2 cellular contexts compared by ENCODE assay signal in genomic region chr5:153542536-153542935, GRCh38.
TF ChIP-seq lines count a peak whose summit lies in the region.

No MANE protein-coding gene starts in this region.

TF ChIP-seq in SK-N-SH treated with all-trans-retinoic acid at 6 μM for 48 hours, 23 proteins besides CTCF, POLR2A, EP300 and RAD21 (continued from another document):
- TF ChIP-seq, protein P1, sequence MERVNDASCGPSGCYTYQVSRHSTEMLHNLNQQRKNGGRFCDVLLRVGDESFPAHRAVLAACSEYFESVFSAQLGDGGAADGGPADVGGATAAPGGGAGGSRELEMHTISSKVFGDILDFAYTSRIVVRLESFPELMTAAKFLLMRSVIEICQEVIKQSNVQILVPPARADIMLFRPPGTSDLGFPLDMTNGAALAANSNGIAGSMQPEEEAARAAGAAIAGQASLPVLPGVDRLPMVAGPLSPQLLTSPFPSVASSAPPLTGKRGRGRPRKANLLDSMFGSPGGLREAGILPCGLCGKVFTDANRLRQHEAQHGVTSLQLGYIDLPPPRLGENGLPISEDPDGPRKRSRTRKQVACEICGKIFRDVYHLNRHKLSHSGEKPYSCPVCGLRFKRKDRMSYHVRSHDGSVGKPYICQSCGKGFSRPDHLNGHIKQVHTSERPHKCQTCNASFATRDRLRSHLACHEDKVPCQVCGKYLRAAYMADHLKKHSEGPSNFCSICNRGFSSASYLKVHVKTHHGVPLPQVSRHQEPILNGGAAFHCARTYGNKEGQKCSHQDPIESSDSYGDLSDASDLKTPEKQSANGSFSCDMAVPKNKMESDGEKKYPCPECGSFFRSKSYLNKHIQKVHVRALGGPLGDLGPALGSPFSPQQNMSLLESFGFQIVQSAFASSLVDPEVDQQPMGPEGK (CRISPR knock-in tag; IDR thresholded peaks at IDR 0.05; ENCODE audit: borderline replicate concordance) = no peak
- no peak for TF ChIP-seq CREB5 (CRISPR knock-in tag; IDR thresholded peaks at IDR 0.05; ENCODE audit: low read depth)
- no peak for TF ChIP-seq PPARA (CRISPR knock-in tag; IDR thresholded peaks at IDR 0.05; ENCODE audit: borderline replicate concordance)
TF ChIP-seq in SK-N-SH treated with all-trans-retinoic acid at 6 μM for 48 hours: peak in this region for 0.

TF ChIP-seq in SK-N-SH, 30 proteins besides CTCF, POLR2A, EP300 and RAD21 (continued from another document):
- TF ChIP-seq NFIC (IDR thresholded peaks at IDR 0.05; ENCODE audit: borderline replicate concordance) (no peak), TEAD4 (IDR thresholded peaks at IDR 0.05; ENCODE audit: borderline replicate concordance, insufficient read depth) (no peak), ELF1 (IDR thresholded peaks at IDR 0.05) (no peak), MXI1 (IDR thresholded peaks at IDR 0.05; ENCODE audit: low read depth, low read length) (no peak), TAF1 (IDR thresholded peaks at IDR 0.05; ENCODE audit: borderline replicate concordance, low read depth, low read length) (no peak)
- TF ChIP-seq, protein P2, sequence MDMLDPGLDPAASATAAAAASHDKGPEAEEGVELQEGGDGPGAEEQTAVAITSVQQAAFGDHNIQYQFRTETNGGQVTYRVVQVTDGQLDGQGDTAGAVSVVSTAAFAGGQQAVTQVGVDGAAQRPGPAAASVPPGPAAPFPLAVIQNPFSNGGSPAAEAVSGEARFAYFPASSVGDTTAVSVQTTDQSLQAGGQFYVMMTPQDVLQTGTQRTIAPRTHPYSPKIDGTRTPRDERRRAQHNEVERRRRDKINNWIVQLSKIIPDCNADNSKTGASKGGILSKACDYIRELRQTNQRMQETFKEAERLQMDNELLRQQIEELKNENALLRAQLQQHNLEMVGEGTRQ (IDR thresholded peaks at IDR 0.05; ENCODE audit: borderline replicate concordance, low read depth, low read length) = no peak
